ENCODE assay signal across 8 cellular contexts in genomic region chr11:96342971-96343711, GRCh38. TPM values are rescaled to one million over a fixed set of nuclear protein-coding genes. Genes with fewer than 3 reads are reported as not detected.
A peak's percentile ranks its signal among the peaks of the same experiment; 100 is the strongest.
DNase-seq lines count a peak whose midpoint lies in the region; ATAC-seq, FAIRE-seq and TF ChIP-seq lines count a peak whose summit lies in the region.

MAML2 (minus strand) TSS chr11:96343195; CDS start chr11:96341895, 1,300 bp downstream.

- peak within 1 kb of the TSS; percentile 90 for H3K27ac Mint-ChIP-seq in activated naive CD8-positive, alpha-beta T cell treated with anti-CD3 and anti-CD28 coated beads, Interleukin-2, amount 10 ng/mL, durations not matched to agents 7 days and 5 days

- H3K27ac ChIP-seq in SU-DHL-6 (ENCODE audit: low read depth, low read length) (no peak within 1 kb of the TSS), pancreas (peak within 1 kb of the TSS in 3 of 4 donors; percentile 42 to 78 (median 78)), thyroid gland (peak within 1 kb of the TSS; percentile 83 to 90 (median 86))

- H2AFZ ChIP-seq in SU-DHL-6 (ENCODE audit: low read depth, low read length, severe bottlenecking), result peak within 1 kb of the TSS; percentile 96

- no peaks in the 10 kb centered on the region for H3K9me3 Mint-ChIP-seq in activated naive CD8-positive, alpha-beta T cell treated with anti-CD3 and anti-CD28 coated beads, Interleukin-2, amount 10 ng/mL, durations not matched to agents 7 days and 5 days

- no peaks in the 10 kb centered on the region for H3K27me3 ChIP-seq in SU-DHL-6 (ENCODE audit: low read length)
- no peaks in the 10 kb centered on the region for H3K27me3 ChIP-seq in pancreas
- no peaks in the 10 kb centered on the region for H3K27me3 ChIP-seq in thyroid gland

- TF ChIP-seq CTCF in GM10266 (IDR thresholded peaks at IDR 0.05; ENCODE audit: control insufficient read depth, insufficient read depth, low read depth, missing control alignments), result peak; percentile 93
- peak; percentile 53 for TF ChIP-seq CTCF in SU-DHL-6 (IDR thresholded peaks at IDR 0.05; ENCODE audit: insufficient read depth, low read length, poor library complexity, severe bottlenecking)
- TF ChIP-seq CTCF in pancreas (IDR thresholded peaks at IDR 0.05), result peak; percentile 81 to 94 (median 90)
- peak; percentile 77 to 99 (median 94) for TF ChIP-seq CTCF in thyroid gland (IDR thresholded peaks at IDR 0.05)

- ATAC-seq in HG02623 (IDR thresholded peaks at IDR 0.05; ENCODE audit: unreplicated experiment) (peak; percentile 79), Right ventricle myocardium superior (ENCODE audit: poor library complexity) (peak; percentile 95), pancreas (peak; percentile 93 to 98 (median 94))
- ATAC-seq in activated naive CD8-positive, alpha-beta T cell treated with anti-CD3 and anti-CD28 coated beads, Interleukin-2, amount 10 ng/mL, durations not matched to agents 7 days and 5 days (ENCODE audit: low read depth), result peak; percentile 80

- intact Hi-C loops in Right ventricle myocardium superior (cut with DNase I), result loop anchor here (2.0 to 5.0 kb wide), 2 partner anchors 288 to 501 kb away; no protein-coding TSS in a partner anchor
- intact Hi-C loops in pancreas (cut with DNase I), result no loop called here
- intact Hi-C loops in thyroid gland (cut with DNase I), result loop anchor here (5.0 to 10.0 kb wide), 2 partner anchors 286 to 348 kb away; no protein-coding TSS in a partner anchor

- H3K4me3 ChIP-seq in SU-DHL-6 (ENCODE audit: insufficient read depth, low read length, poor library complexity, severe bottlenecking) (peak within 1 kb of the TSS; percentile 69), pancreas (peak within 1 kb of the TSS; percentile 29 to 56 (median 40)), thyroid gland (replicated peaks in 1 of 3) (peak within 1 kb of the TSS; percentile 52 to 94 (median 58))

- H4K20me1 ChIP-seq in SU-DHL-6 (ENCODE audit: low read depth, low read length), result no peaks in the 10 kb centered on the region

- DNase-seq in GM10266 (ENCODE audit: extremely low spot score), result peak; percentile 87
- peak; percentile 94 for DNase-seq in NCI-H1092 treated with DMSO at 0.1 percent for 48 hours (lab: John Stamatoyannopoulos, UW)
- DNase-seq in activated naive CD8-positive, alpha-beta T cell treated with anti-CD3 and anti-CD28 coated beads, Interleukin-2, amount 10 ng/mL, durations not matched to agents 7 days and 5 days, result peak; percentile 82
- peak; percentile 95 for DNase-seq in Right ventricle myocardium superior
- DNase-seq in pancreas, result peak; percentile 85 to 94 (median 88)
- DNase-seq in thyroid gland, result peak; percentile 92 to 95

- H3K9me3 ChIP-seq in SU-DHL-6 (ENCODE audit: insufficient read depth, low read length), result no peaks in the 10 kb centered on the region
- no peaks in the 10 kb centered on the region for H3K9me3 ChIP-seq in pancreas
- no peaks in the 10 kb centered on the region for H3K9me3 ChIP-seq in thyroid gland

- H3K36me3 ChIP-seq in SU-DHL-6 (ENCODE audit: low read length) (no peaks in the 10 kb centered on the region), pancreas (no peaks in the 10 kb centered on the region), thyroid gland (no peaks in the 10 kb centered on the region)

- H3F3A ChIP-seq in SU-DHL-6 (ENCODE audit: insufficient read depth), result no peaks in the 10 kb centered on the region

- 3 to 4% methylated on average over 30 to 31 of the region's 31 CpGs for WGBS in pancreas, 2 donors
- 9 to 11% methylated on average over 31 of the region's 31 CpGs for WGBS in thyroid gland, 2 donors

- H3K4me1 ChIP-seq in pancreas (peaks cover 0 to 4% (median 0%) of the 10 kb centered on the region in 3 donors), thyroid gland (peaks cover 31 to 37% of the 10 kb centered on the region in 2 donors)

- FAIRE-seq in pancreas (lab: Jason Lieb, UNC), result no peak

- H3K79me2 ChIP-seq in SU-DHL-6 (ENCODE audit: insufficient read depth, low read length), result no peaks in the 10 kb centered on the region

- peak within 1 kb of the TSS; percentile 91 for H3K4me2 ChIP-seq in SU-DHL-6 (ENCODE audit: low read depth, low read length, poor library complexity, severe bottlenecking)

- peaks cover 24% of the 10 kb centered on the region for H3K4me1 Mint-ChIP-seq in activated naive CD8-positive, alpha-beta T cell treated with anti-CD3 and anti-CD28 coated beads, Interleukin-2, amount 10 ng/mL, durations not matched to agents 7 days and 5 days

- no peaks in the 10 kb centered on the region for H3K9me2 ChIP-seq in SU-DHL-6 (replicated peaks; ENCODE audit: insufficient read depth, low read length)

- H3K4me3 Mint-ChIP-seq in activated naive CD8-positive, alpha-beta T cell treated with anti-CD3 and anti-CD28 coated beads, Interleukin-2, amount 10 ng/mL, durations not matched to agents 7 days and 5 days, result peak within 1 kb of the TSS; percentile 96

- no peaks in the 10 kb centered on the region for H3K27me3 Mint-ChIP-seq in activated naive CD8-positive, alpha-beta T cell treated with anti-CD3 and anti-CD28 coated beads, Interleukin-2, amount 10 ng/mL, durations not matched to agents 7 days and 5 days

- H3K36me3 Mint-ChIP-seq in activated naive CD8-positive, alpha-beta T cell treated with anti-CD3 and anti-CD28 coated beads, Interleukin-2, amount 10 ng/mL, durations not matched to agents 7 days and 5 days, result peaks cover 6% of the 10 kb centered on the region

- TF ChIP-seq POLR2A in thyroid gland (IDR thresholded peaks at IDR 0.05), result peak in 1 of 2 donors; percentile 56

- peak within 1 kb of the TSS; percentile 58 for H3K9ac ChIP-seq in SU-DHL-6 (ENCODE audit: low read length)

- POLR2A ChIA-PET in activated naive CD8-positive, alpha-beta T cell treated with anti-CD3 and anti-CD28 coated beads, Interleukin-2, amount 10 ng/mL, durations not matched to agents 7 days and 5 days (lab: Charles Lee), result interaction anchor here (0.5 to 5.6 kb wide), 19 partner anchors 13 to 553 kb away, joined by 3 to 48 read pairs (median 4); partner anchors contain the start of genes CCDC82, CEP57, FAM76B and JRKL

RNA-seq across cellular contexts. Expression of gene MAML2, which starts in this region (rescaled TPM):
- 10 to 100 TPM; 18.6 to 20.5 TPM for total RNA-seq in activated naive CD8-positive, alpha-beta T cell treated with anti-CD3 and anti-CD28 coated beads, Interleukin-2, amount 10 ng/mL, durations not matched to agents 7 days and 5 days
- total RNA-seq in Right ventricle myocardium superior, result 4.5 TPM
- 10 to 100 TPM in 1 of 6 donors, 1 to 10 TPM in 5; 3.1 to 11.8 (median 4.9) TPM for total RNA-seq in pancreas
- polyA plus RNA-seq in pancreas, result 1 to 10 TPM; 2.4 to 3.2 TPM
- total RNA-seq in thyroid gland, result 10 to 100 TPM; 19.0 to 36.4 (median 31.4) TPM

Comparison
In these comparisons a context has a peak if more than half of its experiments do, and no peak if none do; other contexts are left out.
1. intact Hi-C loops: an anchor here in Right ventricle myocardium superior (2.0 to 5.0 kb wide) and thyroid gland (5.0 to 10.0 kb wide); none called in pancreas.